Comparison of ENCODE assay signal across 8 cellular contexts in the genomic region with DNA sequence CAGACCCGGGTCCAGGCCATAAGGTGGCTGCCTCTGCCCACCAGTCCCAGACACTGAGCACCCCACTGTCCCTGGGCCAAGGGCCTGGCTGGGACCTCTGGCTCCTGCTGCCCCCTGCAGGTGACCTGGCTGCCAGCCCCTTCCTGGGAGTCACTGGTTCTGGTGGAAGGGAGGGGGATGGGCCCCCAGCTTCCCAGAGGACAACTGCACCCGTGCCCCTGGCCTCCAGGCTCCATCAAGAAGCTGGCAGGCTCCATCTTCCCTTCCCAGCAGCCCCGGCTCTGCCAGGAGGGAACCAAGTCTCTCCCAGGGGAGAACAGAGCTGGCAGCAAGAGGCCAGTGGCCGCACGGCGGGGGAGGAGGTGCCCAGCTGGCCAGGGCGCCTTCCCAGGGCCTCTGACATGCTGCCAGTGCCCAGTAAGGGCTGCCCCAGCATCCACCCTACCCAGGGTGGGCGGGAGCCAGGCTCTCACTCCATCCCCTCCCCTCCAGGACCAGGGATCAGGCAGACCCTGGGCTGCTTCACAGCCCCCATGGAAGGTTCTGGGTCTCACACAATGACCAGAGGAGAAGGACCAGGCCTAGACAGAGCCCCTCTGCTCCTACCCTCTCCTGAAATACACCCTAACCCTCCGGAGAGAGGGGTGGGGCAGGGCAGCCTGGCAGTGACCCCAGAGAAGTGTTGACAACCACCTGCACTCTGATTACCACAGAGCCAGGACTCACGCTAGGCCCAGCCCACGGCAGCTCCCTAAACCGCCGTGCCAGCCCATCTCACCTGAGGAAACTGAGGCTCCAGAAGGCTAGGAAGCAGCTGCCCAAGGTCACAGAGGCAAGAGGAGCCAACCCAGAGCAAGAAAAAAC.
DNase-seq lines count a peak whose midpoint lies in the region; ATAC-seq lines count a peak whose summit lies in the region.

No MANE protein-coding gene starts in this region.

- peak; percentile 36 for DNase-seq in activated CD4-positive, alpha-beta T cell treated with anti-CD3 and anti-CD28 coated beads for 48 hours
- DNase-seq in activated CD4-positive, alpha-beta T cell treated with anti-CD3 and anti-CD28 coated beads for 1 hour = no peak
- DNase-seq in amygdala (lab: John Stamatoyannopoulos, UW) (peak in 46 of 56 donors; percentile 16 to 82 (median 60)), hepatic stellate cell (ENCODE audit: low spot score) (peak; percentile 48), HCEC 1CT (no peak), NCI-H2029 (lab: John Stamatoyannopoulos, UW) (no peak)
- peak; percentile 36 for DNase-seq in stimulated activated naive CD8-positive, alpha-beta T cell treated with anti-CD3 and anti-CD28 coated beads, Interleukin-15, Interleukin-2, amounts not matched to agents 100 U/mL and 50 U/mL, for 24 hours

- no peak for ATAC-seq in stimulated activated naive CD8-positive, alpha-beta T cell treated with anti-CD3 and anti-CD28 coated beads, Interleukin-15, Interleukin-2, amounts not matched to agents 100 U/mL and 50 U/mL, for 24 hours
- ATAC-seq in HG03565 (IDR thresholded peaks at IDR 0.05; ENCODE audit: unreplicated experiment) = no peak

Comparison
In these comparisons a context has a peak if more than half of its experiments do, and no peak if none do; other contexts are left out.
1. DNase-seq: peak in activated CD4-positive, alpha-beta T cell treated with anti-CD3 and anti-CD28 coated beads for 48 hours (single experiment), amygdala (46 of 56), hepatic stellate cell (single experiment) and stimulated activated naive CD8-positive, alpha-beta T cell treated with anti-CD3 and anti-CD28 coated beads, Interleukin-15, Interleukin-2, amounts not matched to agents 100 U/mL and 50 U/mL, for 24 hours (single experiment); none in activated CD4-positive, alpha-beta T cell treated with anti-CD3 and anti-CD28 coated beads for 1 hour (single experiment), HCEC 1CT (single experiment) and NCI-H2029 (single experiment).